ENCODE assay signal across 22 cellular contexts in genomic region chr21:29289317-29289716, GRCh38.
"Had no signal": no experiment of that assay in that cellular context is flagged by ENCODE, and none has a peak within 500 bp of the region (broad histone marks: within the 10 kb centered on the region; RNA-seq: fewer than 3 reads in every experiment).

No MANE protein-coding gene starts in this region.

- H3K9me3 ChIP-seq: colonic mucosa, esophagus muscularis mucosa, mucosa of descending colon, prostate gland, testis, upper lobe of right lung, vagina had no signal

- H3K9me3 Mint-ChIP-seq: natural killer cell had no signal

- H3K36me3 Mint-ChIP-seq: natural killer cell had no signal

- H3K27me3 ChIP-seq: colonic mucosa, dorsolateral prefrontal cortex, esophagus muscularis mucosa, foreskin keratinocyte, testis, tibial nerve, upper lobe of right lung, vagina had no signal

- H3K4me1 Mint-ChIP-seq: natural killer cell, neural crest cell had no signal

- H3K4me1 ChIP-seq: colonic mucosa, prostate gland, testis, tibial nerve, vagina had no signal

- DNase-seq: cerebellar nuclear complex; colonic mucosa; dorsolateral prefrontal cortex; effector CD8-positive, alpha-beta T cell; foreskin keratinocyte; kidney; left colon; mucosa of descending colon; natural killer cell; stimulated activated CD4-positive, alpha-beta T cell treated with anti-CD3 and anti-CD28 coated beads, Interleukin-2, amount 100 ng/mL, for 24 hours; stimulated activated CD4-positive, alpha-beta T cell treated with anti-CD3 and anti-CD28 coated beads, Interleukin-4, amount 100 ng/mL, for 4 hours; stimulated activated naive B cell treated with anti-CD40 and anti-IgM and Interleukin-4, amounts not matched to agents 10 μg/mL and 1 μg/mL and 100 μg/mL, for 72 hours; stimulated activated naive CD8-positive, alpha-beta T cell treated with anti-CD3 and anti-CD28 coated beads, Interleukin-15, amount 100 ng/mL, for 72 hours; testis; upper lobe of right lung had no signal

- H3K27ac ChIP-seq: dorsolateral prefrontal cortex, esophagus muscularis mucosa, foreskin keratinocyte, prostate gland, skin epidermis, testis, tibial nerve, upper lobe of right lung, vagina had no signal

- H3K4me3 ChIP-seq: colonic mucosa, dorsolateral prefrontal cortex, esophagus muscularis mucosa, mucosa of descending colon, prostate gland, skin epidermis, testis, tibial nerve, upper lobe of right lung, vagina had no signal

- H3K27me3 Mint-ChIP-seq: stimulated activated naive B cell treated with anti-CD40 and anti-IgM and Interleukin-4, amounts not matched to agents 10 μg/mL and 1 μg/mL and 100 μg/mL, for 72 hours; stimulated activated naive CD8-positive, alpha-beta T cell treated with anti-CD3 and anti-CD28 coated beads, Interleukin-15, amount 100 ng/mL, for 72 hours had no signal

- H3K4me3 Mint-ChIP-seq: natural killer cell; neural crest cell; stimulated activated naive B cell treated with anti-CD40 and anti-IgM and Interleukin-4, amounts not matched to agents 10 μg/mL and 1 μg/mL and 100 μg/mL, for 72 hours; stimulated activated naive CD8-positive, alpha-beta T cell treated with anti-CD3 and anti-CD28 coated beads, Interleukin-15, amount 100 ng/mL, for 72 hours had no signal

- H3K36me3 ChIP-seq: colonic mucosa, esophagus muscularis mucosa, prostate gland, tibial nerve, upper lobe of right lung, vagina had no signal

- ATAC-seq: foreskin keratinocyte; left colon; mucosa of descending colon; natural killer cell; sciatic nerve; stimulated activated naive B cell treated with anti-CD40 and anti-IgM and Interleukin-4, amounts not matched to agents 10 μg/mL and 1 μg/mL and 100 μg/mL, for 72 hours; stimulated activated naive CD8-positive, alpha-beta T cell treated with anti-CD3 and anti-CD28 coated beads, Interleukin-15, amount 100 ng/mL, for 72 hours; upper lobe of right lung had no signal
